ENCODE assay signal across 1 cellular context in the genomic region with DNA sequence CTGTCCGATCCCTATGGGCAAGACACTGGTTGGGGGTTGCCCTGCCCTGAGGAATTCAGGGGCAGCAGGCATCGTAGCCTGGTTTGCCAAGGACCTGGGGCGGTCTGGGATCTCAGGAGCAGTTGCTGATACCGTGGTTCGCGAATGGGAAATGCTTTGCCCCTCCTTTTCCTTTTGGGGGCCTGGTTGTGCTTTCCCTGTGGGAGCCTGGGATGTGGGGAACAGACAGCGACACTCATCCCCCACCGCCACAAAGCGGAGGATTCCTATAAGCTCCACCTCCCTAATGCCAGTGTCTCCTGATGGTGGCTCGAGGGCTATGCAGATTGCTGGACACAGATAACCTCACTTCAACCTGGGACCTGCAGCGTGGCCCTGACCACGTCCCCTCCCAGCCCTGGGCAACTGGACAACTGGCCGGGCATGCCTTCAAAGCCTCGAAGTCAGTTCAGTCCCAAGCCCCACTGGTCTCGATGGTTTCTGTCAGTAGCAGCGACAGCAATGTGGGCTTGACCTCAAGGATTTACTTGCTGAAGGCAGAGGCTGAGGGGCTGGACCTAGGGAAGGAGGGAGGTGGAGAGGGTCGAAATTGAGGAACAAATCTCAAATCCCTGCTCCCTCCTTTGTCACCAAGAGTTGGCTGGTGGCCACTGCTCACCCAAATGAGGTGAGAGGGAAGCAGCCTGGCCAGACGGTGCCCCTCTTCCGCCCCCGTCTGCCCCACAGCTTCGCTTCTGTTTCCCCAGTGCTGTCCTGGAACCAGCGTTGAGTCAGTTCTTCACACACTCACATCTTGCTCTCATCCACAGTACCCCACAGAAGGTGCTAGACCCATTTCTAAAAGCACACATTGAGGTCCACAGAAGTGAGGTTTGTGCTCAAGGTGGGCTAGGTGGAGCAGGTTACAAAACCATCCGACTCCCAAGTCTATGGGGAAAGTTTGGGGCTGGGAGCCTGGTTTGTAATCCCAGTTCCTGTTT.
TF ChIP-seq lines count a peak whose summit lies in the region.

No MANE protein-coding gene starts in this region.

TF ChIP-seq in HepG2, 621 proteins besides CTCF, POLR2A, EP300 and RAD21 (continued from another document):
- TF ChIP-seq RARG (CRISPR knock-in tag; IDR thresholded peaks at IDR 0.05; ENCODE audit: low read depth) (0 out of 2 replicates have a peak, but pooled peaks have one; percentile 77), SRY (CRISPR knock-in tag; IDR thresholded peaks at IDR 0.05) (0 out of 2 replicates have a peak, but pooled peaks have one; percentile 71), NR2C2 (CRISPR knock-in tag; IDR thresholded peaks at IDR 0.05; ENCODE audit: borderline replicate concordance) (peak; percentile 1; the same call in 1 of the 2 replicates), AGO2 (optimal IDR thresholded peaks at IDR 0.05; ENCODE audit: low read depth, low read length) (peak; percentile 92), SOX5 (CRISPR knock-in tag; IDR thresholded peaks at IDR 0.05; ENCODE audit: borderline replicate concordance) (0 out of 2 replicates have a peak, but pooled peaks have one; percentile 8), KDM5B (CRISPR knock-in tag; IDR thresholded peaks at IDR 0.05; ENCODE audit: borderline replicate concordance) (peak; percentile 38; the same call in 1 of the 2 replicates), POLR2AphosphoS5 (IDR thresholded peaks at IDR 0.05; ENCODE audit: low read depth, low read length) (peak; percentile 53), CCDC6 (CRISPR knock-in tag; IDR thresholded peaks at IDR 0.05) (peak; percentile 2; the same call in 1 of the 2 replicates), CEBPG (CRISPR knock-in tag; IDR thresholded peaks at IDR 0.05) (no peak), MZF1 (CRISPR knock-in tag; IDR thresholded peaks at IDR 0.05; ENCODE audit: borderline replicate concordance) (no peak), FOXK1 (CRISPR knock-in tag; IDR thresholded peaks at IDR 0.05; ENCODE audit: borderline replicate concordance, low read depth) (peak; percentile 20; the same call in 1 of the 2 replicates), ZMAT3 (CRISPR knock-in tag; conservative IDR thresholded peaks at IDR 0.05) (peak; percentile 77), ZFP62 (CRISPR knock-in tag; IDR thresholded peaks at IDR 0.05) (no peak)
- TF ChIP-seq, protein P1, sequence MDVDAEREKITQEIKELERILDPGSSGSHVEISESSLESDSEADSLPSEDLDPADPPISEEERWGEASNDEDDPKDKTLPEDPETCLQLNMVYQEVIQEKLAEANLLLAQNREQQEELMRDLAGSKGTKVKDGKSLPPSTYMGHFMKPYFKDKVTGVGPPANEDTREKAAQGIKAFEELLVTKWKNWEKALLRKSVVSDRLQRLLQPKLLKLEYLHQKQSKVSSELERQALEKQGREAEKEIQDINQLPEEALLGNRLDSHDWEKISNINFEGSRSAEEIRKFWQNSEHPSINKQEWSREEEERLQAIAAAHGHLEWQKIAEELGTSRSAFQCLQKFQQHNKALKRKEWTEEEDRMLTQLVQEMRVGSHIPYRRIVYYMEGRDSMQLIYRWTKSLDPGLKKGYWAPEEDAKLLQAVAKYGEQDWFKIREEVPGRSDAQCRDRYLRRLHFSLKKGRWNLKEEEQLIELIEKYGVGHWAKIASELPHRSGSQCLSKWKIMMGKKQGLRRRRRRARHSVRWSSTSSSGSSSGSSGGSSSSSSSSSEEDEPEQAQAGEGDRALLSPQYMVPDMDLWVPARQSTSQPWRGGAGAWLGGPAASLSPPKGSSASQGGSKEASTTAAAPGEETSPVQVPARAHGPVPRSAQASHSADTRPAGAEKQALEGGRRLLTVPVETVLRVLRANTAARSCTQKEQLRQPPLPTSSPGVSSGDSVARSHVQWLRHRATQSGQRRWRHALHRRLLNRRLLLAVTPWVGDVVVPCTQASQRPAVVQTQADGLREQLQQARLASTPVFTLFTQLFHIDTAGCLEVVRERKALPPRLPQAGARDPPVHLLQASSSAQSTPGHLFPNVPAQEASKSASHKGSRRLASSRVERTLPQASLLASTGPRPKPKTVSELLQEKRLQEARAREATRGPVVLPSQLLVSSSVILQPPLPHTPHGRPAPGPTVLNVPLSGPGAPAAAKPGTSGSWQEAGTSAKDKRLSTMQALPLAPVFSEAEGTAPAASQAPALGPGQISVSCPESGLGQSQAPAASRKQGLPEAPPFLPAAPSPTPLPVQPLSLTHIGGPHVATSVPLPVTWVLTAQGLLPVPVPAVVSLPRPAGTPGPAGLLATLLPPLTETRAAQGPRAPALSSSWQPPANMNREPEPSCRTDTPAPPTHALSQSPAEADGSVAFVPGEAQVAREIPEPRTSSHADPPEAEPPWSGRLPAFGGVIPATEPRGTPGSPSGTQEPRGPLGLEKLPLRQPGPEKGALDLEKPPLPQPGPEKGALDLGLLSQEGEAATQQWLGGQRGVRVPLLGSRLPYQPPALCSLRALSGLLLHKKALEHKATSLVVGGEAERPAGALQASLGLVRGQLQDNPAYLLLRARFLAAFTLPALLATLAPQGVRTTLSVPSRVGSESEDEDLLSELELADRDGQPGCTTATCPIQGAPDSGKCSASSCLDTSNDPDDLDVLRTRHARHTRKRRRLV (CRISPR knock-in tag; IDR thresholded peaks at IDR 0.05), result 0 out of 2 replicates have a peak, but pooled peaks have one; percentile 55
- TF ChIP-seq, protein P2, sequence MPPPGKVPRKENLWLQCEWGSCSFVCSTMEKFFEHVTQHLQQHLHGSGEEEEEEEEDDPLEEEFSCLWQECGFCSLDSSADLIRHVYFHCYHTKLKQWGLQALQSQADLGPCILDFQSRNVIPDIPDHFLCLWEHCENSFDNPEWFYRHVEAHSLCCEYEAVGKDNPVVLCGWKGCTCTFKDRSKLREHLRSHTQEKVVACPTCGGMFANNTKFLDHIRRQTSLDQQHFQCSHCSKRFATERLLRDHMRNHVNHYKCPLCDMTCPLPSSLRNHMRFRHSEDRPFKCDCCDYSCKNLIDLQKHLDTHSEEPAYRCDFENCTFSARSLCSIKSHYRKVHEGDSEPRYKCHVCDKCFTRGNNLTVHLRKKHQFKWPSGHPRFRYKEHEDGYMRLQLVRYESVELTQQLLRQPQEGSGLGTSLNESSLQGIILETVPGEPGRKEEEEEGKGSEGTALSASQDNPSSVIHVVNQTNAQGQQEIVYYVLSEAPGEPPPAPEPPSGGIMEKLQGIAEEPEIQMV (CRISPR knock-in tag; IDR thresholded peaks at IDR 0.05; ENCODE audit: low read depth), result no peak
- TF ChIP-seq, protein P3, sequence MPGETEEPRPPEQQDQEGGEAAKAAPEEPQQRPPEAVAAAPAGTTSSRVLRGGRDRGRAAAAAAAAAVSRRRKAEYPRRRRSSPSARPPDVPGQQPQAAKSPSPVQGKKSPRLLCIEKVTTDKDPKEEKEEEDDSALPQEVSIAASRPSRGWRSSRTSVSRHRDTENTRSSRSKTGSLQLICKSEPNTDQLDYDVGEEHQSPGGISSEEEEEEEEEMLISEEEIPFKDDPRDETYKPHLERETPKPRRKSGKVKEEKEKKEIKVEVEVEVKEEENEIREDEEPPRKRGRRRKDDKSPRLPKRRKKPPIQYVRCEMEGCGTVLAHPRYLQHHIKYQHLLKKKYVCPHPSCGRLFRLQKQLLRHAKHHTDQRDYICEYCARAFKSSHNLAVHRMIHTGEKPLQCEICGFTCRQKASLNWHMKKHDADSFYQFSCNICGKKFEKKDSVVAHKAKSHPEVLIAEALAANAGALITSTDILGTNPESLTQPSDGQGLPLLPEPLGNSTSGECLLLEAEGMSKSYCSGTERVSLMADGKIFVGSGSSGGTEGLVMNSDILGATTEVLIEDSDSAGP (CRISPR knock-in tag; IDR thresholded peaks at IDR 0.05; ENCODE audit: borderline replicate concordance), result peak; percentile 6; the same call in 1 of the 2 replicates
- TF ChIP-seq, protein P4, sequence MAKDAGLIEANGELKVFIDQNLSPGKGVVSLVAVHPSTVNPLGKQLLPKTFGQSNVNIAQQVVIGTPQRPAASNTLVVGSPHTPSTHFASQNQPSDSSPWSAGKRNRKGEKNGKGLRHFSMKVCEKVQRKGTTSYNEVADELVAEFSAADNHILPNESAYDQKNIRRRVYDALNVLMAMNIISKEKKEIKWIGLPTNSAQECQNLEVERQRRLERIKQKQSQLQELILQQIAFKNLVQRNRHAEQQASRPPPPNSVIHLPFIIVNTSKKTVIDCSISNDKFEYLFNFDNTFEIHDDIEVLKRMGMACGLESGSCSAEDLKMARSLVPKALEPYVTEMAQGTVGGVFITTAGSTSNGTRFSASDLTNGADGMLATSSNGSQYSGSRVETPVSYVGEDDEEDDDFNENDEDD (CRISPR knock-in tag; IDR thresholded peaks at IDR 0.05; ENCODE audit: borderline replicate concordance), result peak; percentile 42; the same call in 1 of the 2 replicates
- TF ChIP-seq, protein P5, sequence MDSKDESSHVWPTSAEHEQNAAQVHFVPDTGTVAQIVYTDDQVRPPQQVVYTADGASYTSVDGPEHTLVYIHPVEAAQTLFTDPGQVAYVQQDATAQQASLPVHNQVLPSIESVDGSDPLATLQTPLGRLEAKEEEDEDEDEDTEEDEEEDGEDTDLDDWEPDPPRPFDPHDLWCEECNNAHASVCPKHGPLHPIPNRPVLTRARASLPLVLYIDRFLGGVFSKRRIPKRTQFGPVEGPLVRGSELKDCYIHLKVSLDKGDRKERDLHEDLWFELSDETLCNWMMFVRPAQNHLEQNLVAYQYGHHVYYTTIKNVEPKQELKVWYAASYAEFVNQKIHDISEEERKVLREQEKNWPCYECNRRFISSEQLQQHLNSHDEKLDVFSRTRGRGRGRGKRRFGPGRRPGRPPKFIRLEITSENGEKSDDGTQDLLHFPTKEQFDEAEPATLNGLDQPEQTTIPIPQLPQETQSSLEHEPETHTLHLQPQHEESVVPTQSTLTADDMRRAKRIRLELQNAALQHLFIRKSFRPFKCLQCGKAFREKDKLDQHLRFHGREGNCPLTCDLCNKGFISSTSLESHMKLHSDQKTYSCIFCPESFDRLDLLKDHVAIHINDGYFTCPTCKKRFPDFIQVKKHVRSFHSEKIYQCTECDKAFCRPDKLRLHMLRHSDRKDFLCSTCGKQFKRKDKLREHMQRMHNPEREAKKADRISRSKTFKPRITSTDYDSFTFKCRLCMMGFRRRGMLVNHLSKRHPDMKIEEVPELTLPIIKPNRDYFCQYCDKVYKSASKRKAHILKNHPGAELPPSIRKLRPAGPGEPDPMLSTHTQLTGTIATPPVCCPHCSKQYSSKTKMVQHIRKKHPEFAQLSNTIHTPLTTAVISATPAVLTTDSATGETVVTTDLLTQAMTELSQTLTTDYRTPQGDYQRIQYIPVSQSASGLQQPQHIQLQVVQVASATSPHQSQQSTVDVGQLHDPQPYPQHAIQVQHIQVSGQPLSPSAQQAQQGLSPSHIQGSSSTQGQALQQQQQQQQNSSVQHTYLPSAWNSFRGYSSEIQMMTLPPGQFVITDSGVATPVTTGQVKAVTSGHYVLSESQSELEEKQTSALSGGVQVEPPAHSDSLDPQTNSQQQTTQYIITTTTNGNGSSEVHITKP (CRISPR knock-in tag; IDR thresholded peaks at IDR 0.05; ENCODE audit: low read depth), result no peak
- TF ChIP-seq, protein P6, sequence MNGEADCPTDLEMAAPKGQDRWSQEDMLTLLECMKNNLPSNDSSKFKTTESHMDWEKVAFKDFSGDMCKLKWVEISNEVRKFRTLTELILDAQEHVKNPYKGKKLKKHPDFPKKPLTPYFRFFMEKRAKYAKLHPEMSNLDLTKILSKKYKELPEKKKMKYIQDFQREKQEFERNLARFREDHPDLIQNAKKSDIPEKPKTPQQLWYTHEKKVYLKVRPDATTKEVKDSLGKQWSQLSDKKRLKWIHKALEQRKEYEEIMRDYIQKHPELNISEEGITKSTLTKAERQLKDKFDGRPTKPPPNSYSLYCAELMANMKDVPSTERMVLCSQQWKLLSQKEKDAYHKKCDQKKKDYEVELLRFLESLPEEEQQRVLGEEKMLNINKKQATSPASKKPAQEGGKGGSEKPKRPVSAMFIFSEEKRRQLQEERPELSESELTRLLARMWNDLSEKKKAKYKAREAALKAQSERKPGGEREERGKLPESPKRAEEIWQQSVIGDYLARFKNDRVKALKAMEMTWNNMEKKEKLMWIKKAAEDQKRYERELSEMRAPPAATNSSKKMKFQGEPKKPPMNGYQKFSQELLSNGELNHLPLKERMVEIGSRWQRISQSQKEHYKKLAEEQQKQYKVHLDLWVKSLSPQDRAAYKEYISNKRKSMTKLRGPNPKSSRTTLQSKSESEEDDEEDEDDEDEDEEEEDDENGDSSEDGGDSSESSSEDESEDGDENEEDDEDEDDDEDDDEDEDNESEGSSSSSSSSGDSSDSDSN (CRISPR knock-in tag; IDR thresholded peaks at IDR 0.05), result peak; percentile 26; the same call in 1 of the 2 replicates
